10 cellular contexts compared by ENCODE assay signal in genomic region chr9:128992995-128993394, GRCh38. TPM values are rescaled to one million over a fixed set of nuclear protein-coding genes. Genes with fewer than 3 reads are reported as not detected.
DNase-seq lines count a peak whose midpoint lies in the region; TF ChIP-seq lines count a peak whose summit lies in the region.
"Had no signal": no experiment of that assay in that cellular context is flagged by ENCODE, and none has a peak within 500 bp of the region (broad histone marks: within the 10 kb centered on the region; RNA-seq: fewer than 3 reads in every experiment).

No MANE protein-coding gene starts in this region.

- no peak overlapping the region for H2AFZ ChIP-seq in GM23248

- no peaks in the 10 kb centered on the region for H3K79me2 ChIP-seq in GM23248 (ENCODE audit: insufficient read depth)

- no peaks in the 10 kb centered on the region for H3K9me2 ChIP-seq in GM23248 (ENCODE audit: insufficient read depth)

- H3K4me3 ChIP-seq in GM23248 (no peak overlapping the region), fibroblast of pulmonary artery (replicated peaks; ENCODE audit: low read depth, low read length) (no peak overlapping the region), esophagus squamous epithelium (no peak overlapping the region)

- POLR2A ChIA-PET in RWPE1 (lab: Yijun Ruan, JAX; ENCODE audit: low non-redundant PET), result no interaction called here

- no peaks in the 10 kb centered on the region for H4K20me1 ChIP-seq in GM23248 (ENCODE audit: insufficient read depth)

- no peak overlapping the region for H3K4me2 ChIP-seq in GM23248 (ENCODE audit: unreplicated experiment)

- 85 to 86% methylated on average over 7 of the region's 7 CpGs for WGBS in GM23248 (ENCODE audit: low coverage in 1 of 2, low lambda C conversion rate in 2 of 2, missing lambda C conversion rate in 2 of 2), 2 experiments
- WGBS in esophagus squamous epithelium, 2 donors, result 81 to 93% methylated on average over 1 to 3 of the region's 7 CpGs

- H3K9me3 ChIP-seq in GM23248 (ENCODE audit: low read depth) (no peaks in the 10 kb centered on the region), esophagus squamous epithelium (no peaks in the 10 kb centered on the region)

- in situ Hi-C loops in GM23248 (cut with MboI), result no loop called here
- in situ Hi-C loops in SK-MEL-5 (cut with HindIII; ENCODE audit: low pct_unique_long_range_greater_than_20kb, low sequenced_read_pairs), result no loop called here

- H3K27me3 ChIP-seq in GM23248 (replicated peaks; ENCODE audit: insufficient read depth) (no peaks in the 10 kb centered on the region), esophagus squamous epithelium (no peaks in the 10 kb centered on the region)

- CTCF ChIA-PET in RWPE1 (lab: Yijun Ruan, JAX), result interaction anchor here (0.6 to 1.8 kb wide), 4 partner anchors 9 to 143 kb away, joined by 3 to 6 read pairs (median 3); no protein-coding TSS in a partner anchor

- peaks cover 4% of the 10 kb centered on the region for H3F3A ChIP-seq in GM23248 (ENCODE audit: insufficient read depth)

- H3K27ac ChIP-seq in GM23248 (no peak overlapping the region), RWPE1 (no peak overlapping the region), esophagus squamous epithelium (no peak overlapping the region)

- peak; percentile 22 for DNase-seq in GM23248
- DNase-seq in SK-MEL-5 (ENCODE audit: low read depth, low spot score), result peak; percentile 46
- DNase-seq in fibroblast of pulmonary artery (ENCODE audit: low read depth), result peak; percentile 24
- DNase-seq in posterior cingulate gyrus, result peak in 7 of 10 donors; percentile 46 to 94 (median 64)
- no peak for DNase-seq in NCI-H446 (lab: John Stamatoyannopoulos, UW)
- DNase-seq in RWPE1 (ENCODE audit: low spot score), result no peak
- DNase-seq in activated CD4-positive, CD25-positive, alpha-beta regulatory T cell (lab: John Stamatoyannopoulos, UW), result no peak
- DNase-seq in esophagus squamous epithelium (lab: John Stamatoyannopoulos, UW), result no peak
- DNase-seq: effector CD8-positive, alpha-beta T cell; naive thymus-derived CD8-positive, alpha-beta T cell had no signal

- peak; percentile 29 for TF ChIP-seq CTCF in fibroblast of pulmonary artery (IDR thresholded peaks at IDR 0.05; ENCODE audit: low read length, missing control alignments)
- no peak; the same call in 1 of the 2 replicates for TF ChIP-seq CTCF in RWPE1 (conservative IDR thresholded peaks at IDR 0.05; ENCODE audit: low read depth)
- peak in 2 of 6 experiments; percentile 24 to 33 for TF ChIP-seq CTCF in esophagus squamous epithelium (IDR thresholded peaks at IDR 0.05)

- H3K36me3 ChIP-seq in GM23248 (ENCODE audit: low read depth), result peaks cover 43% of the 10 kb centered on the region
- H3K36me3 ChIP-seq in esophagus squamous epithelium, result peaks cover 19 to 100% (median 67%) of the 10 kb centered on the region in 3 donors

- intact Hi-C loops in posterior cingulate gyrus (cut with DNase I) (no loop called here), esophagus squamous epithelium (cut with DNase I) (no loop called here)

- no peak overlapping the region for H3K9ac ChIP-seq in GM23248

- TF ChIP-seq POLR2A in esophagus squamous epithelium (IDR thresholded peaks at IDR 0.05), result no peak

- peaks cover 5% of the 10 kb centered on the region for H3K4me1 ChIP-seq in GM23248 (ENCODE audit: insufficient read depth)
- H3K4me1 ChIP-seq in esophagus squamous epithelium, result peaks cover 0 to 8% (median 0%) of the 10 kb centered on the region in 3 donors

RNA-seq across cellular contexts. Expression of gene SH3GLB2, which starts 35.1 kb away (rescaled TPM):
- 57.3 and 84.9 TPM in 2 replicates for total RNA-seq in GM23248 (2014; rRNA removed; shearing (Covaris generic))
- polyA plus RNA-seq in GM23248 (2016; fragmentation: Nextera tagmentation; extraction: Ambion mirVana), result 27.7 and 30.9 TPM in 2 replicates
- 24.4 and 28.3 TPM in 2 replicates for total RNA-seq in SK-MEL-5 (2014; rRNA removed; shearing (Covaris generic))
- 31.9 and 33.0 TPM in 2 replicates for polyA plus RNA-seq in SK-MEL-5 (2015; cell fraction: cytosol; rRNA removed)
- 584 and 757 TPM in 2 replicates for polyA plus RNA-seq in SK-MEL-5 (2015; cell fraction: nucleus; rRNA removed)
- 100 to 1,000 TPM in 2 of 4 donors, 10 to 100 TPM in 2; 70.3 to 169 (median 113) TPM for total RNA-seq in esophagus squamous epithelium

RNA-seq across cellular contexts. Expression of gene MIGA2, which starts 43.4 kb away (rescaled TPM):
- 31.6 and 35.1 TPM in 2 replicates for total RNA-seq in GM23248 (2014; rRNA removed; shearing (Covaris generic))
- polyA plus RNA-seq in GM23248 (2016; fragmentation: Nextera tagmentation; extraction: Ambion mirVana), result 10.7 and 12.4 TPM in 2 replicates
- 13.7 TPM in 2 replicates for total RNA-seq in SK-MEL-5 (2014; rRNA removed; shearing (Covaris generic))
- polyA plus RNA-seq in SK-MEL-5 (2015; cell fraction: cytosol; rRNA removed), result 21.0 and 25.9 TPM in 2 replicates
- 142 and 158 TPM in 2 replicates for polyA plus RNA-seq in SK-MEL-5 (2015; cell fraction: nucleus; rRNA removed)
- 10 to 100 TPM; 27.5 to 49.3 (median 29.8) TPM for total RNA-seq in esophagus squamous epithelium

RNA-seq across cellular contexts. Expression of gene NUP188, which starts 45.5 kb away (rescaled TPM):
- total RNA-seq in GM23248 (2014; rRNA removed; shearing (Covaris generic)), result 45.9 and 57.0 TPM in 2 replicates
- 24.9 and 25.7 TPM in 2 replicates for polyA plus RNA-seq in GM23248 (2016; fragmentation: Nextera tagmentation; extraction: Ambion mirVana)
- 33.9 and 35.2 TPM in 2 replicates for total RNA-seq in SK-MEL-5 (2014; rRNA removed; shearing (Covaris generic))
- polyA plus RNA-seq in SK-MEL-5 (2015; cell fraction: cytosol; rRNA removed), result 52.6 and 67.7 TPM in 2 replicates
- polyA plus RNA-seq in SK-MEL-5 (2015; cell fraction: nucleus; rRNA removed), result 43.0 and 62.0 TPM in 2 replicates
- 10 to 100 TPM; 61.0 to 78.6 (median 67.1) TPM for total RNA-seq in esophagus squamous epithelium

RNA-seq across cellular contexts. Expression of gene DOLK, which starts 45.6 kb away (rescaled TPM):
- 31.1 and 36.1 TPM in 2 replicates for total RNA-seq in GM23248 (2014; rRNA removed; shearing (Covaris generic))
- 29.6 and 31.7 TPM in 2 replicates for polyA plus RNA-seq in GM23248 (2016; fragmentation: Nextera tagmentation; extraction: Ambion mirVana)
- total RNA-seq in SK-MEL-5 (2014; rRNA removed; shearing (Covaris generic)), result 40.1 and 41.7 TPM in 2 replicates
- polyA plus RNA-seq in SK-MEL-5 (2015; cell fraction: cytosol; rRNA removed), result 35.9 and 42.8 TPM in 2 replicates
- polyA plus RNA-seq in SK-MEL-5 (2015; cell fraction: nucleus; rRNA removed), result 3.3 and 9.8 TPM in 2 replicates
- 10 to 100 TPM; 12.8 to 21.2 (median 16.2) TPM for total RNA-seq in esophagus squamous epithelium

Comparison
In these comparisons a context has a peak if more than half of its experiments do, and no peak if none do; other contexts are left out.
1. DNase-seq: peak in GM23248 (single experiment), SK-MEL-5 (single experiment), fibroblast of pulmonary artery (single experiment) and posterior cingulate gyrus (7 of 10); none in NCI-H446 (0 of 2), RWPE1 (single experiment), activated CD4-positive, CD25-positive, alpha-beta regulatory T cell (0 of 4) and esophagus squamous epithelium (single experiment).